Comparison of ENCODE assay signal across 31 cellular contexts in the genomic region with DNA sequence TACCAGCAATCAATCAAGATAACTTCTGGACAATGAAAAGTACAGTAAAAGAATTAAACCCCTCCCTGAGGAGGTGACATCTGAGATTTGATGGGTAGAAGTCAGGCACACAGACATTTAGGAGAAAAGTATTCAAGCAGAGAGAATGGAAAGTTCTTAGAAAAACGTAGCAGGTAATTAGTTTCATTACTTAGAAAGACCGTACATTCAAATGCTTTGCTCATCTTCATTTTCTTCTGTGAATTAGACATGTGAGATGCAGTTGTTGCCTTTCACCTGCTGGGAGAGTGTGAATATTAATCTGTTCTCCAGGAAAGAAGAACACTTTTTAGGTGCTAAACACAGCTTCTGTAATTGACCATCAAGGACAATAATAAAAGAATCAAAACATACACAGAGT.
"Had no signal": no experiment of that assay in that cellular context is flagged by ENCODE, and none has a peak within 500 bp of the region (broad histone marks: within the 10 kb centered on the region; RNA-seq: fewer than 3 reads in every experiment).

No MANE protein-coding gene starts in this region.

- H2AFZ ChIP-seq: PC-9 had no signal

- H3K4me2 ChIP-seq: PC-9 had no signal

- ATAC-seq: activated T-cell treated with anti-CD3 and anti-CD28 coated beads, Interleukin-2, amount 50 U/mL, for 72 hours; activated T-helper 17 cell treated with anti-CD3 and anti-CD28 coated beads, Interleukin-2, amount 50 U/mL, for 72 hours; Right ventricle myocardium inferior; SK-N-SH treated with all-trans-retinoic acid at 6 μM for 48 hours; T-cell had no signal

- H3K4me3 ChIP-seq: coronary artery, MG63, PC-9 had no signal

- H3K27ac Mint-ChIP-seq: activated CD4-positive, alpha-beta memory T cell treated with anti-CD3 and anti-CD28 coated beads for 36 hours; activated T-cell treated with anti-CD3 and anti-CD28 coated beads, Interleukin-2, amount 50 U/mL, for 72 hours; activated T-helper 17 cell treated with anti-CD3 and anti-CD28 coated beads, Interleukin-2, amount 50 U/mL, for 72 hours; T-cell had no signal

- H3K27me3 Mint-ChIP-seq: activated CD4-positive, alpha-beta memory T cell treated with anti-CD3 and anti-CD28 coated beads for 36 hours had no signal

- H3K9me3 ChIP-seq: MG63 had no signal

- H3K4me1 Mint-ChIP-seq: activated T-helper 17 cell treated with anti-CD3 and anti-CD28 coated beads, Interleukin-2, amount 50 U/mL, for 72 hours; central memory CD8-positive, alpha-beta T cell had no signal

- H3K27ac ChIP-seq: brain microvascular endothelial cell, coronary artery, PC-9, RWPE1 had no signal

- H3K36me3 Mint-ChIP-seq: activated CD4-positive, alpha-beta memory T cell treated with anti-CD3 and anti-CD28 coated beads for 36 hours; T-cell had no signal

- H3K9me3 Mint-ChIP-seq: activated CD4-positive, alpha-beta memory T cell treated with anti-CD3 and anti-CD28 coated beads for 36 hours; T-cell had no signal

- FAIRE-seq: RCC 7860, TTC549 had no signal

- H3K36me3 ChIP-seq: brain microvascular endothelial cell, MG63 had no signal

- DNase-seq: activated CD4-positive, alpha-beta memory T cell treated with anti-CD3 and anti-CD28 coated beads for 36 hours; activated CD4-positive, alpha-beta T cell treated with anti-CD3 and anti-CD28 coated beads, Interleukin-2, amount 50 U/mL, for 1 hour; activated effector memory CD4-positive, alpha-beta T cell treated with anti-CD3 and anti-CD28 coated beads, Interleukin-2, amount 50 U/mL, for 16 hours; activated naive CD4-positive, alpha-beta T cell; activated T-cell treated with anti-CD3 and anti-CD28 coated beads, Interleukin-2, amount 50 U/mL, for 1 hour; activated T-cell treated with anti-CD3 and anti-CD28 coated beads, Interleukin-2, amount 50 U/mL, for 72 hours; aorta; brain microvascular endothelial cell; Karpas-422; KBM-7; MG63; NCI-H1048; NCI-H1105 treated with DMSO at 0.1 percent for 48 hours; NCI-H1436; NCI-H1694; NCI-H2029; NCI-H345; NCI-H524 treated with DMSO at 0.1 percent for 48 hours; NCI-H748 treated with DMSO at 0.1 percent for 48 hours; NK-92 treated with Interleukin-12 subunit alpha and Interleukin-12 subunit beta, amount 100 ng/mL, for 24 hours; PC-9; SIG-M5; T-cell had no signal

- H3K27me3 ChIP-seq: brain microvascular endothelial cell, MG63 had no signal

- H3K4me3 Mint-ChIP-seq: activated CD4-positive, alpha-beta memory T cell treated with anti-CD3 and anti-CD28 coated beads for 36 hours; activated T-cell treated with anti-CD3 and anti-CD28 coated beads, Interleukin-2, amount 50 U/mL, for 72 hours; activated T-helper 17 cell treated with anti-CD3 and anti-CD28 coated beads, Interleukin-2, amount 50 U/mL, for 72 hours; central memory CD8-positive, alpha-beta T cell; T-cell had no signal
